ENCODE assay signal across 8 cellular contexts in the genomic region with DNA sequence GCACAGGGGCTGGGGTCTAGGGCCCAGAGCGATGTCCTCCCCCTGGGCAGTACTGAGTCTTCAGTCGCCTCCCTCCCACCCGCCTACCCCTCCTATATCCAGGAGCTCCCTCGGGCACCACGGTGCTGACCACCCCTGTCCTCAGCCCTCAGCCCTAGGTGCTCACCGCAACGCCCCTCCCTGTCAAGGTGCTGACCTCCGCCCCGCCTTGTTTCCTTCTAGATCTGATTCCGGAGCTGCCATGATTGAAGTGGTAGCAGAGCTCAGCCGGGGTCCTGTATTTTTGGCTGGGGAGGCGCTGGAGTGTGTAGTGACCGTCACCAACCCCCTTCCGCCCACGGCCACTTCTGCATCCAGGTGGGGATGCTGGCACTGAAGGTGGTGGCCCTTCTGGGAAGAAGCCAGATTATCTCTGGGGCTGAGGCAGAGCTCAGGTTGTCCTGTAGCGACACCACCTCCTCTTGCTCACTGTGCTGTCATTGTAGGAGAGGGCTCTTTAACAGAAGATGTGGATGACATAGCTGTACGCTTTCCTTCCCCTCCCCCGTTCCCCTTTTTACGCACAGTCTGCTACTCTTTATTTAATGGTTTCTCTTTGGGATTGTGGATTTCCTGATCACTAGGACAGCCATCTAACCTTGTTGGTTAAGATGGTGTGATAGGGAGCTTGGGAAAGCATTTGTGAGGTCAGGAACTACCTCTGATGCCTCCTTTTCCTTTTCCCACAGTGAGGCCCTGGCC. TPM values are rescaled to one million over a fixed set of nuclear protein-coding genes. Genes with fewer than 3 reads are reported as not detected.
DNase-seq lines count a peak whose midpoint lies in the region; ATAC-seq and TF ChIP-seq lines count a peak whose summit lies in the region.

No MANE protein-coding gene starts in this region.

- peak; percentile 45 for ATAC-seq in omental fat pad (ENCODE audit: low FRiP score)

- H3K27me3 ChIP-seq in H7 (ENCODE audit: control insufficient read depth, insufficient read depth, low read length) = no peaks in the 10 kb centered on the region

- in situ Hi-C loops in ACHN (cut with HindIII; ENCODE audit: low pct_ligation_motif_present, low pct_unique_long_range_greater_than_20kb, low sequenced_read_pairs) = no loop called here

- TF ChIP-seq POLR2A in NB4 (IDR thresholded peaks at IDR 0.05; ENCODE audit: extremely low read depth, insufficient read length) = no peak

- peak; percentile 6 for TF ChIP-seq CTCF in GM12864 (IDR thresholded peaks at IDR 0.05; ENCODE audit: low read depth, low read length, missing control alignments)
- no peak for TF ChIP-seq CTCF in NB4 (IDR thresholded peaks at IDR 0.05; ENCODE audit: low read depth, low read length)
- no peak for TF ChIP-seq CTCF in fibroblast of the aortic adventitia (IDR thresholded peaks at IDR 0.05; ENCODE audit: insufficient read depth, low read length)
- no peak for TF ChIP-seq CTCF in omental fat pad (IDR thresholded peaks at IDR 0.05)

- peaks cover 21% of the 10 kb centered on the region for H3K36me3 ChIP-seq in H7 (replicated peaks; ENCODE audit: control insufficient read depth, insufficient read depth, low read length)

- H3K4me3 ChIP-seq in GM12864 (ENCODE audit: low read depth, low read length) (peak overlapping the region; percentile 90), H7 (ENCODE audit: insufficient read depth, low read depth, low read length) (peak overlapping the region; percentile 89), NB4 (ENCODE audit: low read depth, low read length) (peak overlapping the region; percentile 65), fibroblast of the aortic adventitia (ENCODE audit: low read depth, low read length) (peak overlapping the region; percentile 87)

- DNase-seq in GM12864 (ENCODE audit: low read depth) = no peak
- peak; percentile 41 for DNase-seq in H7
- no peak for DNase-seq in NB4 (ENCODE audit: low read depth)
- DNase-seq in activated T-helper 1 cell treated with Interleukin-2 at 50 U/mL for 16 hours (ENCODE audit: low read depth) = peak; percentile 17
- DNase-seq in fibroblast of the aortic adventitia (ENCODE audit: low read depth) = peak; percentile 7
- DNase-seq in omental fat pad (ENCODE audit: low spot score) = no peak
- no peak for DNase-seq in ACHN
- no peak for DNase-seq in epidermal melanocyte (ENCODE audit: insufficient read length, low spot score)

RNA-seq across cellular contexts. Expression of a gene that starts 0.6 kb away (rescaled TPM):
- total RNA-seq in H7 (2014; rRNA removed; shearing (Covaris generic)) = 14.4 and 16.4 TPM in 2 replicates
- 7.8 and 16.0 TPM in 2 replicates for total RNA-seq in fibroblast of the aortic adventitia (ENCODE audit: low replicate concordance)
- total RNA-seq in omental fat pad = 10 to 100 TPM; 12.7 to 19.2 (median 17.5) TPM

RNA-seq across cellular contexts. Expression of a gene that starts 0.7 kb away (rescaled TPM):
- total RNA-seq in H7 (2014; rRNA removed; shearing (Covaris generic)) = 75.2 and 85.5 TPM in 2 replicates
- 25.5 and 36.1 TPM in 2 replicates for total RNA-seq in fibroblast of the aortic adventitia (ENCODE audit: low replicate concordance)
- 10 to 100 TPM; 33.7 to 94.7 (median 57.9) TPM for total RNA-seq in omental fat pad

RNA-seq across cellular contexts. Expression of a gene that starts 4.4 kb away (rescaled TPM):
- not detected in 2 replicates for total RNA-seq in H7 (2014; rRNA removed; shearing (Covaris generic))
- total RNA-seq in fibroblast of the aortic adventitia (ENCODE audit: low replicate concordance) = not detected in 2 replicates
- not detected for total RNA-seq in omental fat pad

RNA-seq across cellular contexts. Expression of a gene that starts 17.2 kb away (rescaled TPM):
- total RNA-seq in H7 (2014; rRNA removed; shearing (Covaris generic)) = 26.0 and 28.6 TPM in 2 replicates
- 56.1 and 68.3 TPM in 2 replicates for total RNA-seq in fibroblast of the aortic adventitia (ENCODE audit: low replicate concordance)
- total RNA-seq in omental fat pad = 10 to 100 TPM; 43.2 to 48.3 (median 45.8) TPM

RNA-seq across cellular contexts. Expression of a gene that starts 17.7 kb away (rescaled TPM):
- total RNA-seq in H7 (2014; rRNA removed; shearing (Covaris generic)) = 91.2 and 106 TPM in 2 replicates
- total RNA-seq in fibroblast of the aortic adventitia (ENCODE audit: low replicate concordance) (287 and 513 TPM in 2 replicates), omental fat pad (100 to 1,000 TPM; 301 to 553 (median 412) TPM)

Comparison
In these comparisons a context has a peak if more than half of its experiments do, and no peak if none do; other contexts are left out.
1. DNase-seq: peak in H7 (single experiment), activated T-helper 1 cell treated with Interleukin-2 at 50 U/mL for 16 hours (single experiment) and fibroblast of the aortic adventitia (single experiment); none in GM12864 (single experiment), NB4 (single experiment), omental fat pad (single experiment), ACHN (single experiment) and epidermal melanocyte (single experiment).
2. Peak in every context shown above with its lines, with median percentiles within 50 percentile points of each other: H3K4me3 ChIP-seq.